ENCODE assay signal across 9 cellular contexts in genomic region chr2:190717764-190718651, GRCh38.
DNase-seq lines count a peak whose midpoint lies in the region; ATAC-seq and TF ChIP-seq lines count a peak whose summit lies in the region.
"Had no signal": no experiment of that assay in that cellular context is flagged by ENCODE, and none has a peak within 500 bp of the region (broad histone marks: within the 10 kb centered on the region; RNA-seq: fewer than 3 reads in every experiment).

No MANE protein-coding gene starts in this region.

- no peak overlapping the region for H3K4me3 ChIP-seq in upper lobe of left lung

- peak; percentile 40 for DNase-seq in stimulated activated CD4-positive, alpha-beta T cell treated with anti-CD3 and anti-CD28 coated beads, Interleukin-1b, Interleukin-23, amount 100 ng/mL, for 48 hours
- no peak for DNase-seq in stimulated activated CD4-positive, alpha-beta T cell treated with anti-CD3 and anti-CD28 coated beads, Interleukin-12 subunit alpha, Interleukin-12 subunit beta, amount 100 ng/mL, for 4 hours
- DNase-seq in NCI-H446 treated with DMSO at 0.1 percent for 48 hours (lab: John Stamatoyannopoulos, UW) (peak; percentile 34), dermis microvascular lymphatic vessel endothelial cell (ENCODE audit: low read depth in 2 of 2) (peak; percentile 43 to 68), upper lobe of left lung (no peak), mesenteric fat pad (ENCODE audit: low spot score) (no peak)
- DNase-seq: posterior cingulate gyrus had no signal

- H3K36me3 ChIP-seq in upper lobe of left lung = no peaks in the 10 kb centered on the region

- peaks cover 0 to 8% (median 5%) of the 10 kb centered on the region in 4 donors for H3K4me1 ChIP-seq in upper lobe of left lung

- no peak for ATAC-seq in upper lobe of left lung (ENCODE audit: low FRiP score in 2 of 2)
- no peak for ATAC-seq in HG03439 (IDR thresholded peaks at IDR 0.05; ENCODE audit: unreplicated experiment)
- no peak for ATAC-seq in activated CD4-positive, CD25-positive, alpha-beta regulatory T cell treated with anti-CD3 and anti-CD28 coated beads, Interleukin-2, amount 50 U/mL, for 24 hours

- no peaks in the 10 kb centered on the region for H3K27me3 ChIP-seq in upper lobe of left lung

- no peak for TF ChIP-seq CTCF in upper lobe of left lung (IDR thresholded peaks at IDR 0.05)

- TF ChIP-seq POLR2A in upper lobe of left lung (IDR thresholded peaks at IDR 0.05) = no peak

- H3K9me3 ChIP-seq in upper lobe of left lung = no peaks in the 10 kb centered on the region

- no peak for TF ChIP-seq EP300 in upper lobe of left lung (IDR thresholded peaks at IDR 0.05)

- H3K27ac ChIP-seq in upper lobe of left lung = no peak overlapping the region

- WGBS in upper lobe of left lung, 2 donors = 84 to 86% methylated on average over 15 of the region's 15 CpGs

Comparison
In these comparisons a context has a peak if more than half of its experiments do, and no peak if none do; other contexts are left out.
1. DNase-seq: peak in stimulated activated CD4-positive, alpha-beta T cell treated with anti-CD3 and anti-CD28 coated beads, Interleukin-1b, Interleukin-23, amount 100 ng/mL, for 48 hours (single experiment), NCI-H446 treated with DMSO at 0.1 percent for 48 hours (single experiment) and dermis microvascular lymphatic vessel endothelial cell (2 of 2); none in stimulated activated CD4-positive, alpha-beta T cell treated with anti-CD3 and anti-CD28 coated beads, Interleukin-12 subunit alpha, Interleukin-12 subunit beta, amount 100 ng/mL, for 4 hours (single experiment), upper lobe of left lung (0 of 2) and mesenteric fat pad (single experiment).